8 cellular contexts compared by ENCODE assay signal in the genomic region with DNA sequence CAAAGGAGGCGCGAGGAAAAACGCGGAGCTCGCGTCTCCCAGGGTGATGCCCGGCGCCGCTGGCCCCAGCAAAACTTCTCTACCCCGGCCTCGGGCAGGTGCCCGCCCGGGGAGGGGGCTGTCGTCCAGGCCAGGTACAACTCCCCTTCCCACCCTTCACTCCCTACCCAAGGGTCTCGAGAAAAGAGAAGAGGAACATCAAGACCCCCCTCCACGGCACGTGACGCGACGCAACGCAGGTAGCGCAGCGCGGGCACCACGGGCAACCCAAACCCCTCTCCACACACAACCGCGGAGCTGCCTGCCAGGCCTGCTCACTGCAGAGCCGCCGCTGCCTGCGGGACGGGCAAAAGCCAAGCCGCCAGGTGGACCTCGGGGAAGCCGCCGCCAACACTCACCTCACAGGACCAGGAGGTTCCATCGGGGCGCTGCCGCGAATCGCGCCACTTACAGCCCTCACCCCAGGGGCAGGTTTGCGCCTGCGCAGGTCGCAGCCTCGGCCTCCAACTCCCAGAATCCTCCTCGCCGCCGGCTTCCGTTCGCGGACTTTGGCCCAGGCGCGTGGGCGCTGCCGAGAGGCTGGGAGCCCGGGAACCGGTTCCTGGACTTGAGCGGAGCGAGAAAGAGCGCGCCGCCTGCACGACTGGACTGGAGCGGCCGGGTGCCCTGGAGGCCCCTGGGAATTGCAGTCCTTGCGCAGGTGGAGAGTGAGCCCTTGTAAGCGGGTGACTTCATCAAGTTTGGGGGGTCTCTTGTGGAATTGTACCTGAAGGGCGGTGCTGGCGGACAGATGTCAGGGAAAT. TPM values are rescaled to one million over a fixed set of nuclear protein-coding genes. Genes with fewer than 3 reads are reported as not detected.
DNase-seq lines count a peak whose midpoint lies in the region; ATAC-seq and TF ChIP-seq lines count a peak whose summit lies in the region.

A gene (minus strand): TSS at position 477 of the 803 bp plus-strand sequence. CDS start 56 bp downstream, at position 421.

- in situ Hi-C loops in astrocyte of the spinal cord (cut with HindIII; ENCODE audit: low sequenced_read_pairs): no loop called here

- DNase-seq in NCI-H2029 treated with DMSO at 0.1 percent for 48 hours (lab: John Stamatoyannopoulos, UW) (peak; percentile 48), T1000 (lab: John Stamatoyannopoulos, UW) (peak; percentile 85), astrocyte of the spinal cord (ENCODE audit: low read depth, low spot score) (peak; percentile 92), hippocampal formation (lab: John Stamatoyannopoulos, UW) (peak; percentile 88 to 91), retina (peak; percentile 98), A172 (ENCODE audit: low spot score) (no peak)

- peak within 1 kb of the TSS; percentile 57 for H3K4me3 ChIP-seq in astrocyte of the spinal cord (ENCODE audit: low read depth, low read length)

- peak; percentile 89 for ATAC-seq in GM18498 (IDR thresholded peaks at IDR 0.05; ENCODE audit: unreplicated experiment)
- ATAC-seq in HG02943 (IDR thresholded peaks at IDR 0.05; ENCODE audit: low read depth, unreplicated experiment): peak; percentile 70

- no peak for TF ChIP-seq CTCF in astrocyte of the spinal cord (IDR thresholded peaks at IDR 0.05; ENCODE audit: low read depth, low read length)

RNA-seq across cellular contexts. Expression of the gene that starts here (rescaled TPM):
- not detected in 2 replicates for total RNA-seq in A172 (2014; rRNA removed; shearing (Covaris generic))
